In genomic region chr14:44803239-44803905, GRCh38 we compare ENCODE assay signal across 8 cellular contexts.
DNase-seq lines count a peak whose midpoint lies in the region; ATAC-seq, FAIRE-seq and TF ChIP-seq lines count a peak whose summit lies in the region.

No MANE protein-coding gene starts in this region.

- H4K20me1 ChIP-seq in KMS-11 (ENCODE audit: insufficient read depth): no peaks in the 10 kb centered on the region

- no peaks in the 10 kb centered on the region for H3K27me3 ChIP-seq in KMS-11 (ENCODE audit: insufficient read depth, low read depth)

- TF ChIP-seq CTCF in KMS-11 (conservative IDR thresholded peaks at IDR 0.05; ENCODE audit: low read depth, low read length): peak; percentile 55; the same call in 1 of the 2 replicates

- DNase-seq in SIG-M5 treated with dmso at 0.1 percent for 504 hours (lab: John Stamatoyannopoulos, UW; ENCODE audit: unreplicated experiment) (peak; percentile 50), SIG-M5 (lab: John Stamatoyannopoulos, UW) (no peak), RCC 7860 (ENCODE audit: low spot score) (peak; percentile 57), epidermal melanocyte (ENCODE audit: insufficient read length, low spot score) (peak; percentile 53), myocyte (ENCODE audit: low read depth) (peak; percentile 71)

- no peak overlapping the region for H3K4me3 ChIP-seq in KMS-11 (IDR thresholded peaks at IDR 0.05; ENCODE audit: insufficient read depth, low read depth, low read length)

- no peak overlapping the region for H2AFZ ChIP-seq in KMS-11 (ENCODE audit: low read depth)

- peak; percentile 84 for FAIRE-seq in RCC 7860 (lab: Jason Lieb, UNC)

- H3K4me2 ChIP-seq in KMS-11: no peak overlapping the region

- peak; percentile 86 for ATAC-seq in GM21786 (IDR thresholded peaks at IDR 0.05; ENCODE audit: unreplicated experiment)
- ATAC-seq in HG03025 (IDR thresholded peaks at IDR 0.05; ENCODE audit: low FRiP score, unreplicated experiment): no peak

- no peaks in the 10 kb centered on the region for H3K79me2 ChIP-seq in KMS-11 (ENCODE audit: insufficient read depth, low read depth)

- no peak overlapping the region for H3K9ac ChIP-seq in KMS-11

- H3K4me1 ChIP-seq in KMS-11 (ENCODE audit: low read depth, poor library complexity, severe bottlenecking): no peaks in the 10 kb centered on the region

- H3K36me3 ChIP-seq in KMS-11 (ENCODE audit: insufficient read depth): no peaks in the 10 kb centered on the region

- H3K27ac ChIP-seq in KMS-11: no peak overlapping the region
